Comparison of ENCODE assay signal across 14 cellular contexts in the genomic region with DNA sequence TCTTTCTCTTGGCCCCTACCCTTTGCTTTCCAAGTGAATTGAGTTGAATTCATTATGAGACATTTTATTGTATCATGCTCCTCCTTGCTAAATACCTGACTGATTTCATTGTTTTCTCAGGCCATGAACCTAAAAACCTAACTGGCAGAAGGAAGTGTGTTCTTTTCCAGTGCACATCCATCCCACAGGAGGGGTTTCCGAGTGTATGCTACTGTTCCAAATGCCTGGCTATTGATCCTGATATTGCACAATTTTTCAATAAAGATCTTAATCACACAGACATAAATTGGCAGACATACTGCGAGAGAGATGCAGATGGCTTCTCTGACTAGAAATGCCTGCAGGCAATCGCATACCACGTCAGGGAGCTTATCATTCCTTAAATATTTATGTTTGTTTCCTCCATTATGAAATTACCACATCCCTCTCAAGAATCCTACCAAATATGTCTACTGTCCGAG.
DNase-seq lines count a peak whose midpoint lies in the region; ATAC-seq and TF ChIP-seq lines count a peak whose summit lies in the region.
"Had no signal": no experiment of that assay in that cellular context is flagged by ENCODE, and none has a peak within 500 bp of the region (broad histone marks: within the 10 kb centered on the region; RNA-seq: fewer than 3 reads in every experiment).

No MANE protein-coding gene starts in this region.

- H3K27me3 Mint-ChIP-seq in osteocyte (ENCODE audit: unreplicated experiment) = no peaks in the 10 kb centered on the region
- peaks cover 13% of the 10 kb centered on the region for H3K27me3 Mint-ChIP-seq in activated naive CD8-positive, alpha-beta T cell treated with anti-CD3 and anti-CD28 coated beads for 36 hours

- H3K4me3 Mint-ChIP-seq in osteocyte (ENCODE audit: unreplicated experiment) = peak overlapping the region; percentile 33
- no peak overlapping the region for H3K4me3 Mint-ChIP-seq in activated naive CD8-positive, alpha-beta T cell treated with anti-CD3 and anti-CD28 coated beads for 36 hours
- H3K4me3 Mint-ChIP-seq: T-cell had no signal

- no peaks in the 10 kb centered on the region for H3K36me3 ChIP-seq in PC-3 (ENCODE audit: low read depth, low read length)

- DNase-seq in EH (ENCODE audit: low read depth) (peak; percentile 83), PC-3 (peak; percentile 91), cardiac fibroblast (ENCODE audit: low read depth in 2 of 2) (peak; percentile 5 to 8), osteocyte (ENCODE audit: extremely low spot score, unreplicated experiment) (no peak), RKO (ENCODE audit: low spot score) (no peak)
- DNase-seq in activated naive CD8-positive, alpha-beta T cell treated with anti-CD3 and anti-CD28 coated beads for 36 hours = no peak
- DNase-seq: activated CD4-positive, alpha-beta T cell treated with anti-CD3 and anti-CD28 coated beads for 4 hours; COR-L47; mucosa of descending colon; NCI-H1417 treated with DMSO at 0.1 percent for 48 hours; NCI-H774; T-cell had no signal

- POLR2A ChIA-PET in PC-3 (lab: Charles Lee; ENCODE audit: unreplicated experiment) = interaction anchor here (0.7 kb wide), 1 partner anchor 261 kb away, joined by 6 read pairs; no protein-coding TSS in a partner anchor

- peak; percentile 82 for ATAC-seq in PC-3
- no peak for ATAC-seq in HG02938 (IDR thresholded peaks at IDR 0.05; ENCODE audit: unreplicated experiment)
- ATAC-seq in HG02973 (IDR thresholded peaks at IDR 0.05; ENCODE audit: unreplicated experiment) = no peak
- ATAC-seq: mucosa of descending colon, T-cell had no signal

- H3K79me2 ChIP-seq in PC-3 (ENCODE audit: low read length) = no peaks in the 10 kb centered on the region

- H3F3A ChIP-seq in PC-3 (ENCODE audit: low read length, unreplicated experiment) = no peaks in the 10 kb centered on the region

- no peaks in the 10 kb centered on the region for H3K9me3 ChIP-seq in PC-3 (ENCODE audit: low read length)
- H3K9me3 ChIP-seq: mucosa of descending colon had no signal

- H4K20me1 ChIP-seq in PC-3 (ENCODE audit: low read length) = no peaks in the 10 kb centered on the region

- no TSS peak for BruUV-seq in PC-3 (replicated peaks; lab: Mats Ljungman, UMichigan)

- H3K36me3 Mint-ChIP-seq in osteocyte (ENCODE audit: unreplicated experiment) = no peaks in the 10 kb centered on the region
- no peaks in the 10 kb centered on the region for H3K36me3 Mint-ChIP-seq in activated naive CD8-positive, alpha-beta T cell treated with anti-CD3 and anti-CD28 coated beads for 36 hours
- H3K36me3 Mint-ChIP-seq: T-cell had no signal

- peak overlapping the region; percentile 62 for H2AFZ ChIP-seq in PC-3 (ENCODE audit: low read length)

- H3K4me3 ChIP-seq in PC-3 (ENCODE audit: low read length) = peak overlapping the region; percentile 30
- no peak overlapping the region for H3K4me3 ChIP-seq in cardiac fibroblast (replicated peaks in 1 of 2; ENCODE audit: low read depth in 2 of 2, low read length in 2 of 2)
- H3K4me3 ChIP-seq: mucosa of descending colon had no signal

- H3K4me1 Mint-ChIP-seq in osteocyte (ENCODE audit: unreplicated experiment) = peaks cover 26% of the 10 kb centered on the region
- H3K4me1 Mint-ChIP-seq in activated naive CD8-positive, alpha-beta T cell treated with anti-CD3 and anti-CD28 coated beads for 36 hours = no peaks in the 10 kb centered on the region
- H3K4me1 Mint-ChIP-seq: T-cell had no signal

- CTCF ChIA-PET in PC-3 (lab: Charles Lee) = interaction anchor here (1.2 kb wide), 1 partner anchor 14 kb away, joined by 3 read pairs; no protein-coding TSS in a partner anchor

- H3K9me3 Mint-ChIP-seq in osteocyte (ENCODE audit: unreplicated experiment) = peaks cover 7% of the 10 kb centered on the region
- H3K9me3 Mint-ChIP-seq in activated naive CD8-positive, alpha-beta T cell treated with anti-CD3 and anti-CD28 coated beads for 36 hours = peaks cover 7% of the 10 kb centered on the region

- no peaks in the 10 kb centered on the region for H3K27me3 ChIP-seq in PC-3 (ENCODE audit: low read length)

- peaks cover 25% of the 10 kb centered on the region for H3K4me1 ChIP-seq in PC-3 (ENCODE audit: insufficient read depth, low read length)

- no peaks in the 10 kb centered on the region for H3K9me2 ChIP-seq in PC-3 (replicated peaks; ENCODE audit: low read length)

- peak overlapping the region; percentile 48 for H3K27ac Mint-ChIP-seq in osteocyte (ENCODE audit: unreplicated experiment)
- H3K27ac Mint-ChIP-seq in activated naive CD8-positive, alpha-beta T cell treated with anti-CD3 and anti-CD28 coated beads for 36 hours = no peak overlapping the region
- H3K27ac Mint-ChIP-seq: T-cell had no signal

- no peak overlapping the region for H3K9ac ChIP-seq in PC-3 (ENCODE audit: low read length)

- peak overlapping the region; percentile 57 for H3K27ac ChIP-seq in PC-3 (ENCODE audit: low read length)

- TF ChIP-seq CTCF in PC-3 (conservative IDR thresholded peaks at IDR 0.05; ENCODE audit: low read depth, low read length) (no peak), cardiac fibroblast (IDR thresholded peaks at IDR 0.05; ENCODE audit: low read depth, low read length) (no peak), osteocyte (IDR thresholded peaks at IDR 0.05) (no peak)

- intact Hi-C loops in PC-3 (cut with micrococcal nuclease) = loop anchor here (5.0 kb wide), 1 partner anchor 114 kb away; no protein-coding TSS in a partner anchor

- peak overlapping the region; percentile 72 for H3K4me2 ChIP-seq in PC-3 (ENCODE audit: low read length)

Comparison
In these comparisons a context has a peak if more than half of its experiments do, and no peak if none do; other contexts are left out.
1. DNase-seq: peak in EH (single experiment), PC-3 (single experiment) and cardiac fibroblast (2 of 2); none in osteocyte (single experiment), activated naive CD8-positive, alpha-beta T cell treated with anti-CD3 and anti-CD28 coated beads for 36 hours (single experiment) and RKO (single experiment).